8 cellular contexts compared by ENCODE assay signal in genomic region chr19:1074512-1075283, GRCh38. TPM values are rescaled to one million over a fixed set of nuclear protein-coding genes. Genes with fewer than 3 reads are reported as not detected.
DNase-seq lines count a peak whose midpoint lies in the region; ATAC-seq, FAIRE-seq and TF ChIP-seq lines count a peak whose summit lies in the region.

No MANE protein-coding gene starts in this region.

- DNase-seq in GM10266 (ENCODE audit: extremely low spot score) (peak; percentile 98), HuH-7.5 (ENCODE audit: low spot score) (peak; percentile 99), NOMO-1 treated with dmso at 0.1 percent for 144 hours (lab: John Stamatoyannopoulos, UW; ENCODE audit: unreplicated experiment) (peak; percentile 83), foreskin keratinocyte (peak in 1 of 2 donors; percentile 44), RCC 7860 (ENCODE audit: low spot score) (no peak), RKO (ENCODE audit: low spot score) (no peak)
- peak; percentile 99 for DNase-seq in activated CD8-positive, alpha-beta memory T cell treated with anti-CD3 and anti-CD28 coated beads, Interleukin-2, amount 50 U/mL, for 1 hour (ENCODE audit: extremely low read depth)
- peak; percentile 82 to 90 for DNase-seq in stimulated activated CD4-positive, alpha-beta T cell treated with anti-CD3 and anti-CD28 coated beads, Interleukin-2, amount 100 ng/mL, for 24 hours

- FAIRE-seq in RCC 7860 (lab: Jason Lieb, UNC), result no peak

- H3K27me3 ChIP-seq in foreskin keratinocyte, result peaks cover 26% of the 10 kb centered on the region

- TF ChIP-seq CTCF in GM10266 (IDR thresholded peaks at IDR 0.05; ENCODE audit: control insufficient read depth, insufficient read depth, low read depth, missing control alignments), result no peak
- TF ChIP-seq CTCF in foreskin keratinocyte (conservative IDR thresholded peaks at IDR 0.05), result no peak

- ATAC-seq in foreskin keratinocyte, result peak; percentile 35

- no peak overlapping the region for H3K27ac ChIP-seq in foreskin keratinocyte

- H3K4me1 ChIP-seq in foreskin keratinocyte, result no peaks in the 10 kb centered on the region

RNA-seq across cellular contexts. Expression of gene ARHGAP45, which starts 7.7 kb away (rescaled TPM):
- total RNA-seq in foreskin keratinocyte, result 4.5 and 5.5 TPM in 2 replicates
- 4.0 and 4.6 TPM in 2 replicates for polyA plus RNA-seq in foreskin keratinocyte

RNA-seq across cellular contexts. Expression of gene POLR2E, which starts 20.5 kb away (rescaled TPM):
- 148 and 163 TPM in 2 replicates for total RNA-seq in foreskin keratinocyte
- polyA plus RNA-seq in foreskin keratinocyte, result 313 and 314 TPM in 2 replicates

RNA-seq across cellular contexts. Expression of gene GPX4, which starts 29.1 kb away (rescaled TPM):
- 237 and 247 TPM in 2 replicates for total RNA-seq in foreskin keratinocyte
- 377 and 403 TPM in 2 replicates for polyA plus RNA-seq in foreskin keratinocyte

RNA-seq across cellular contexts. Expression of gene ABCA7, which starts 34.8 kb away (rescaled TPM):
- total RNA-seq in foreskin keratinocyte, result 15.2 and 17.6 TPM in 2 replicates
- 9.6 and 11.3 TPM in 2 replicates for polyA plus RNA-seq in foreskin keratinocyte

RNA-seq across cellular contexts. Expression of gene CNN2, which starts 48.3 kb away (rescaled TPM):
- total RNA-seq in foreskin keratinocyte, result 352 and 355 TPM in 2 replicates
- 297 and 299 TPM in 2 replicates for polyA plus RNA-seq in foreskin keratinocyte

Comparison
In these comparisons a context has a peak if more than half of its experiments do, and no peak if none do; other contexts are left out.
1. DNase-seq: peak in GM10266 (single experiment), HuH-7.5 (single experiment), NOMO-1 treated with dmso at 0.1 percent for 144 hours (single experiment), activated CD8-positive, alpha-beta memory T cell treated with anti-CD3 and anti-CD28 coated beads, Interleukin-2, amount 50 U/mL, for 1 hour (single experiment) and stimulated activated CD4-positive, alpha-beta T cell treated with anti-CD3 and anti-CD28 coated beads, Interleukin-2, amount 100 ng/mL, for 24 hours (2 of 2); none in RCC 7860 (single experiment) and RKO (single experiment).